In the genomic region with DNA sequence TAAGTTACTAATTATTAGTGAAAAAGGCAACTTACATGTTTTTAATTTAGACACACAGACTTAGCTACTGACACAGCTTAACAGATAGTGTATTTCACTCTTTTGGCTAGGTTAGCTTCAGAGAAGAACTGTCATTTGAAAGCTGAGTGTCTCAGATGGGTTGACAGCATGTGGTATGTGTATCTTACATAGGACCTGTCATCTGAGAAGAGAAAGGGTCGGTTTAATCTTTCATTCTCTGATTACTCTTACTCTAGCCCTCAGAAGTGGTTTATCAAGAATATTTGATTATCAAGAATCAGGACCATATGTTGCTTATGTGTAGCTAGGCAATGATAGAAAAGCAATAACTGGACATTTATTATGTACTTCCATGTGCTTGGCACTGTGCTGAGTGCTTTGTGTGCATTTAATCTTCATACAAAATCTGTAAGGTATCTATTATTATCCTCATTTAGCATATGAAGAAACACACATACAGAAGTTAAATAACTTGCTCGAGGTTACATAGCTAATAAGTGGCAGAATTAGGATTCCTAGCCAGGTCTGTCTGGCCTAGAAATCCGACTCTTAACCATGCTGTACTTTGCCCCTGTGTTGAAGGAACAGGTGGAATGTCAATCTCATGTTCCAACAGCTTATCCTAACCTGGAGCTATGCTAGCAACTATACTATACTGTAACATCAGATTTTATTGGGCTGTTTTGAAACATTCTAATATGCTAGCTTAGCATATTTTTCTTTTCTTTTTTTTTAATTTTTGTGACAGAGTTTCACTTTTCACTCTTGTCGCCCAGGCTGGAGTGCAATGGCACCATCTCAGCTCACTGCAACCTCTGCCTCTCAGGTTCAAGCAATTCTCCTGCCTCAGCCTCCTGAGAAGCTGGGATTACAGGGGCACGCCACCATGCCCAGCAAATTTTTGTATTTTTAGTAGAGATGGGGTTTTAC, we compare ENCODE assay signal across 1 cellular context.
TF ChIP-seq lines count a peak whose summit lies in the region.

No MANE protein-coding gene starts in this region.

TF ChIP-seq in K562, 482 proteins besides CTCF, POLR2A, EP300 and RAD21:
- TF ChIP-seq, protein P1, sequence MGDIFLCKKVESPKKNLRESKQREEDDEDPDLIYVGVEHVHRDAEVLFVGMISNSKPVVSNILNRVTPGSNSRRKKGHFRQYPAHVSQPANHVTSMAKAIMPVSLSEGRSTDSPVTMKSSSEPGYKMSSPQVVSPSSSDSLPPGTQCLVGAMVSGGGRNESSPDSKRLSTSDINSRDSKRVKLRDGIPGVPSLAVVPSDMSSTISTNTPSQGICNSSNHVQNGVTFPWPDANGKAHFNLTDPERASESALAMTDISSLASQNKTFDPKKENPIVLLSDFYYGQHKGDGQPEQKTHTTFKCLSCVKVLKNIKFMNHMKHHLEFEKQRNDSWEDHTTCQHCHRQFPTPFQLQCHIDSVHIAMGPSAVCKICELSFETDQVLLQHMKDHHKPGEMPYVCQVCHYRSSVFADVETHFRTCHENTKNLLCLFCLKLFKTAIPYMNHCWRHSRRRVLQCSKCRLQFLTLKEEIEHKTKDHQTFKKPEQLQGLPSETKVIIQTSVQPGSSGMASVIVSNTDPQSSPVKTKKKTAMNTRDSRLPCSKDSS (IDR thresholded peaks at IDR 0.05; ENCODE audit: low read depth, partially characterized antibody) = no peak
- TF ChIP-seq MAFG (tag; conservative IDR thresholded peaks at IDR 0.05) = peak; percentile 26; the same call in 1 of the 2 replicates
- TF ChIP-seq ZNF143 (CRISPR knock-in tag; IDR thresholded peaks at IDR 0.05) = no peak
- TF ChIP-seq C11orf30 (IDR thresholded peaks at IDR 0.05; ENCODE audit: low read depth) = peak; percentile 46; the same call in 1 of the 2 replicates
- peak; percentile 79 for TF ChIP-seq ZNF316 (IDR thresholded peaks at IDR 0.05)
- TF ChIP-seq CGGBP1 (CRISPR knock-in tag; IDR thresholded peaks at IDR 0.05) = no peak
- TF ChIP-seq RBM25 (IDR thresholded peaks at IDR 0.05; ENCODE audit: low read depth, low read length, severe bottlenecking) = no peak
- no peak for TF ChIP-seq ZNF384 (IDR thresholded peaks at IDR 0.05; ENCODE audit: low read depth, low read length)
- TF ChIP-seq ZNF79 (CRISPR knock-in tag; IDR thresholded peaks at IDR 0.05; ENCODE audit: low read depth) = no peak
- no peak for TF ChIP-seq BHLHE40 (IDR thresholded peaks at IDR 0.05; ENCODE audit: low read length)
